23 cellular contexts compared by ENCODE assay signal in genomic region chr13:110883539-110883938, GRCh38. TPM values are rescaled to one million over a fixed set of nuclear protein-coding genes. Genes with fewer than 3 reads are reported as not detected.
A peak's percentile ranks its signal among the peaks of the same experiment; 100 is the strongest.
DNase-seq lines count a peak whose midpoint lies in the region; ATAC-seq, FAIRE-seq and TF ChIP-seq lines count a peak whose summit lies in the region.
"Had no signal": no experiment of that assay in that cellular context is flagged by ENCODE, and none has a peak within 500 bp of the region (broad histone marks: within the 10 kb centered on the region; RNA-seq: fewer than 3 reads in every experiment).

No MANE protein-coding gene starts in this region.

- peaks cover 11% of the 10 kb centered on the region for H3K4me1 Mint-ChIP-seq in activated T-helper 17 cell treated with anti-CD3 and anti-CD28 coated beads, Interleukin-2, amount 50 U/mL, for 72 hours
- H3K4me1 Mint-ChIP-seq in GM23338 = peaks cover 40% of the 10 kb centered on the region

- no peak overlapping the region for H3K56ac ChIP-seq in H1 (replicated peaks; ENCODE audit: insufficient read length, low read depth, low read length)

- no peaks in the 10 kb centered on the region for H3K27me3 Mint-ChIP-seq in activated T-helper 17 cell treated with anti-CD3 and anti-CD28 coated beads, Interleukin-2, amount 50 U/mL, for 72 hours
- peaks cover 13% of the 10 kb centered on the region for H3K27me3 Mint-ChIP-seq in GM23338 (ENCODE audit: insufficient read depth, low read depth, poor library complexity)
- H3K27me3 Mint-ChIP-seq: CD4-positive, alpha-beta T cell; CD8-positive, alpha-beta memory T cell had no signal

- H3K4me3 Mint-ChIP-seq in activated T-helper 17 cell treated with anti-CD3 and anti-CD28 coated beads, Interleukin-2, amount 50 U/mL, for 72 hours = no peak overlapping the region
- no peak overlapping the region for H3K4me3 Mint-ChIP-seq in GM23338
- H3K4me3 Mint-ChIP-seq: CD14-positive monocyte; CD4-positive, alpha-beta T cell; CD8-positive, alpha-beta memory T cell; H9; HFFc6 had no signal

- H3K27ac ChIP-seq in HEK293 (ENCODE audit: extremely low read depth, low read depth, low read length) (no peak overlapping the region), H1 (ENCODE audit: low read depth, low read length) (no peak overlapping the region), GM23338 (ENCODE audit: low read depth) (no peak overlapping the region), upper lobe of left lung (no peak overlapping the region)
- H3K27ac ChIP-seq: 22Rv1; BLaER1 treated with 17β-estradiol and CSF1 and Interleukin-3, amounts not matched to agents 10 nM and 100 nM had no signal

- no peak overlapping the region for H3K14ac ChIP-seq in H1 (ENCODE audit: insufficient read length)

- no peak overlapping the region for H3K18ac ChIP-seq in H1 (ENCODE audit: extremely low read depth, low read length)

- peak; percentile 32 for FAIRE-seq in H1 (lab: Jason Lieb, UNC)
- FAIRE-seq: D721Med, GM12878 had no signal

- H3K79me1 ChIP-seq in H1 (ENCODE audit: low read depth, low read length) = no peaks in the 10 kb centered on the region

- H3K4me3 ChIP-seq in HEK293 (ENCODE audit: low read depth, low read length) (no peak overlapping the region), H1 (ENCODE audit: extremely low read depth in 1 of 4, insufficient read depth in 2 of 4, low read depth in 3 of 4, low read length in 4 of 4) (no peak overlapping the region), GM23338 (no peak overlapping the region), upper lobe of left lung (no peak overlapping the region)
- H3K4me3 ChIP-seq: BLaER1 treated with 17β-estradiol and CSF1 and Interleukin-3, amounts not matched to agents 10 nM and 100 nM; GM12878 had no signal

- H3K4me2 ChIP-seq in H1 (ENCODE audit: insufficient read depth in 1 of 2, low read depth in 2 of 2, low read length in 2 of 2) = no peak overlapping the region
- H3K4me2 ChIP-seq in GM23338 = no peak overlapping the region
- H3K4me2 ChIP-seq: BLaER1 treated with 17β-estradiol and CSF1 and Interleukin-3, amounts not matched to agents 10 nM and 100 nM had no signal

- WGBS in H1 (ENCODE audit: extremely low coverage in 1 of 2, insufficient coverage in 1 of 2, insufficient read length in 1 of 2, insufficient replicate concordance in 2 of 2, low coverage in 1 of 2, low lambda C conversion rate in 2 of 2, missing lambda C conversion rate in 1 of 2), 2 experiments = 96% methylated on average over 7 of the region's 7 CpGs; no CpG with 5 or more reads in 1 of the 2 experiments
- 61 to 71% methylated on average over 7 of the region's 7 CpGs for WGBS in upper lobe of left lung, 2 donors

- no peaks in the 10 kb centered on the region for H3K9me3 Mint-ChIP-seq in activated T-helper 17 cell treated with anti-CD3 and anti-CD28 coated beads, Interleukin-2, amount 50 U/mL, for 72 hours
- no peaks in the 10 kb centered on the region; the same call in 2 of the 3 replicates for H3K9me3 Mint-ChIP-seq in GM23338
- H3K9me3 Mint-ChIP-seq: CD14-positive monocyte; CD4-positive, alpha-beta T cell; CD8-positive, alpha-beta memory T cell; H9; HFFc6 had no signal

- no peak overlapping the region for H2AFZ ChIP-seq in H1 (ENCODE audit: low read length)
- H2AFZ ChIP-seq in GM23338 = no peak overlapping the region

- peaks cover 20% of the 10 kb centered on the region for H3K36me3 Mint-ChIP-seq in activated T-helper 17 cell treated with anti-CD3 and anti-CD28 coated beads, Interleukin-2, amount 50 U/mL, for 72 hours (ENCODE audit: low read depth)
- H3K36me3 Mint-ChIP-seq in GM23338 (ENCODE audit: low read depth) = no peaks in the 10 kb centered on the region; the same call in 2 of the 3 replicates

- no peaks in the 10 kb centered on the region for H3K9me2 ChIP-seq in GM23338 (ENCODE audit: insufficient read depth)

- H4K8ac ChIP-seq in H1 (ENCODE audit: extremely low read depth, insufficient read depth, low read length) = no peak overlapping the region

- TF ChIP-seq EP300 in H1 (IDR thresholded peaks at IDR 0.05; ENCODE audit: borderline replicate concordance in 1 of 2, low read depth in 2 of 2, low read length in 2 of 2) (no peak), upper lobe of left lung (IDR thresholded peaks at IDR 0.05) (no peak)

- no peak overlapping the region for H2AK5ac ChIP-seq in H1 (ENCODE audit: low read depth, low read length)

- TF ChIP-seq POLR2A in H1 (IDR thresholded peaks at IDR 0.05; ENCODE audit: control extremely low read depth in 1 of 2, low read depth in 2 of 2, low read length in 2 of 2) (no peak), upper lobe of left lung (IDR thresholded peaks at IDR 0.05) (no peak)

- CTCF ChIA-PET in HEK293 (lab: Yijun Ruan, JAX) = no interaction called here
- CTCF ChIA-PET in H1 (lab: Charles Lee; ENCODE audit: partially characterized antibody) = interaction anchor here (0.7 to 1.1 kb wide), 3 partner anchors 16 to 68 kb away, joined by 3 to 4 read pairs (median 4); no protein-coding TSS in a partner anchor

- no peak for ATAC-seq in activated T-helper 17 cell treated with anti-CD3 and anti-CD28 coated beads, Interleukin-2, amount 50 U/mL, for 72 hours (replicated peaks)
- ATAC-seq in GM23338 (no peak), GM21381 (IDR thresholded peaks at IDR 0.05; ENCODE audit: unreplicated experiment) (no peak), upper lobe of left lung (ENCODE audit: low FRiP score in 2 of 2) (no peak)
- ATAC-seq: GM12878, HCT116 had no signal

- POLR2A ChIA-PET in HEK293 (lab: Yijun Ruan, JAX) (interaction anchor here (1.5 kb wide), 1 partner anchor 168 kb away, joined by 5 read pairs; no protein-coding TSS in a partner anchor), H1 (lab: Charles Lee; ENCODE audit: partially characterized antibody) (interaction anchor here (0.6 to 7.2 kb wide), 3 partner anchors 11 to 30 kb away, joined by 3 to 50 read pairs (median 4); partner anchors contain the start of gene ANKRD10)

- H3K9me3 ChIP-seq in HEK293 (ENCODE audit: control insufficient read depth, insufficient read depth, low read depth, low read length) (no peaks in the 10 kb centered on the region), H1 (ENCODE audit: insufficient read depth in 2 of 2, low read depth in 1 of 2, low read length in 1 of 2) (no peaks in the 10 kb centered on the region), upper lobe of left lung (no peaks in the 10 kb centered on the region)
- H3K9me3 ChIP-seq: BE2C; BLaER1 treated with 17β-estradiol and CSF1 and Interleukin-3, amounts not matched to agents 10 nM and 100 nM had no signal

- peaks cover 0 to 7% of the 10 kb centered on the region in 2 experiments for H4K20me1 ChIP-seq in H1 (replicated peaks in 1 of 2; ENCODE audit: control insufficient read depth in 1 of 2, insufficient read depth in 2 of 2, low read length in 2 of 2)
- H4K20me1 ChIP-seq in GM23338 (replicated peaks; ENCODE audit: insufficient read depth) = peaks cover 13% of the 10 kb centered on the region; the same call in 1 of the 2 replicates

- no peaks in the 10 kb centered on the region for H3K27me3 ChIP-seq in H1 (replicated peaks in 1 of 4; ENCODE audit: control insufficient read depth in 3 of 4, extremely low read depth in 1 of 4, insufficient read depth in 3 of 4, low read length in 3 of 4)
- no peaks in the 10 kb centered on the region for H3K27me3 ChIP-seq in GM23338 (ENCODE audit: insufficient read depth)
- no peaks in the 10 kb centered on the region for H3K27me3 ChIP-seq in upper lobe of left lung
- H3K27me3 ChIP-seq: BE2C; BLaER1 treated with 17β-estradiol and CSF1 and Interleukin-3, amounts not matched to agents 10 nM and 100 nM had no signal

- H2BK120ac ChIP-seq in H1 (replicated peaks; ENCODE audit: low read depth, low read length) = no peak overlapping the region

- no peak overlapping the region for H3K23ac ChIP-seq in H1 (ENCODE audit: insufficient read length)

- H3K23me2 ChIP-seq in H1 (ENCODE audit: low read depth, low read length) = no peaks in the 10 kb centered on the region

- TF ChIP-seq RAD21 in H1 (IDR thresholded peaks at IDR 0.05 in 1 of 2, conservative IDR thresholded peaks at IDR 0.05 in 1 of 2; ENCODE audit: low read depth in 2 of 2, low read length in 2 of 2) = no peak

- H2BK5ac ChIP-seq in H1 (ENCODE audit: low read depth, low read length) = no peak overlapping the region

- H3K4ac ChIP-seq in H1 (replicated peaks; ENCODE audit: insufficient read length, low read depth, low read length) = no peak overlapping the region

- no peak overlapping the region for H4K5ac ChIP-seq in H1 (ENCODE audit: insufficient read length, low read depth, low read length)

- H3K36me3 ChIP-seq in HEK293 (ENCODE audit: control insufficient read depth in 2 of 2, insufficient read depth in 1 of 2, low read length in 2 of 2) = peaks cover 0 to 4% of the 10 kb centered on the region in 2 experiments; a peak in 1 of 3 replicates
- peaks cover 0 to 5% (median 1%) of the 10 kb centered on the region in 4 experiments; a peak in 1 of 8 replicates for H3K36me3 ChIP-seq in H1 (ENCODE audit: control insufficient read depth in 2 of 4, insufficient read depth in 4 of 4, low read length in 3 of 4)
- no peaks in the 10 kb centered on the region for H3K36me3 ChIP-seq in GM23338 (ENCODE audit: insufficient read depth)
- H3K36me3 ChIP-seq in upper lobe of left lung = peaks cover 0 to 10% (median 0%) of the 10 kb centered on the region in 4 donors
- H3K36me3 ChIP-seq: BE2C had no signal

- H3K4me1 ChIP-seq in HEK293 (ENCODE audit: control insufficient read depth, insufficient read depth, low read length) (no peaks in the 10 kb centered on the region), H1 (replicated peaks in 1 of 4; ENCODE audit: control insufficient read depth in 3 of 4, insufficient read depth in 4 of 4, low read length in 3 of 4) (peaks cover 2 to 7% (median 4%) of the 10 kb centered on the region in 4 experiments; a peak in 5 of 7 replicates), GM23338 (ENCODE audit: insufficient read depth) (peaks cover 31% of the 10 kb centered on the region), upper lobe of left lung (no peaks in the 10 kb centered on the region)
- H3K4me1 ChIP-seq: BE2C had no signal

- TF ChIP-seq CTCF in HEK293 (tag by site-specific recombination; IDR thresholded peaks at IDR 0.05) = no peak
- TF ChIP-seq CTCF in H1 (IDR thresholded peaks at IDR 0.05; ENCODE audit: control extremely low read depth in 1 of 3, insufficient read depth in 1 of 3, low read depth in 1 of 3, low read length in 3 of 3) = no peak
- no peak for TF ChIP-seq CTCF in GM23338 (conservative IDR thresholded peaks at IDR 0.05; ENCODE audit: low read depth in 2 of 2)
- no peak for TF ChIP-seq CTCF in upper lobe of left lung (IDR thresholded peaks at IDR 0.05)

- H3K79me2 ChIP-seq in H1 (ENCODE audit: control insufficient read depth in 1 of 2, insufficient read depth in 2 of 2, low read length in 2 of 2) (no peaks in the 10 kb centered on the region), GM23338 (replicated peaks; ENCODE audit: insufficient read depth) (no peaks in the 10 kb centered on the region)

- H2BK15ac ChIP-seq in H1 (ENCODE audit: low read length) = no peak overlapping the region

- H4K91ac ChIP-seq in H1 (replicated peaks; ENCODE audit: insufficient read length, low read length) = no peak overlapping the region

- H3K9ac ChIP-seq in H1 (replicated peaks in 1 of 4; ENCODE audit: extremely low read depth in 1 of 4, low read depth in 3 of 4, low read length in 3 of 4) = no peak overlapping the region
- H3K9ac ChIP-seq: BLaER1 treated with 17β-estradiol and CSF1 and Interleukin-3, amounts not matched to agents 10 nM and 100 nM had no signal

- H3F3A ChIP-seq in GM23338 (replicated peaks; ENCODE audit: low read depth) = 0 out of 2 replicates have a peak, but pooled peaks cover 5% of the 10 kb centered on the region

- DNase-seq in H1 (ENCODE audit: low read depth in 1 of 2, low spot score in 2 of 2) (no peak), pons (ENCODE audit: low spot score) (peak; percentile 66), GM23338 (ENCODE audit: low spot score) (no peak), NCI-H2107 treated with DMSO at 0.1 percent for 48 hours (lab: John Stamatoyannopoulos, UW; ENCODE audit: unreplicated experiment) (no peak), upper lobe of left lung (no peak)
- DNase-seq: BE2C; CD4-positive, alpha-beta T cell; CD8-positive, alpha-beta memory T cell; DMS 273 treated with DMSO at 0.1 percent for 48 hours; DMS79; EL; GDM1; H9 had no signal

- no peak overlapping the region for H2BK20ac ChIP-seq in H1 (ENCODE audit: low read length)

- H2BK12ac ChIP-seq in H1 (ENCODE audit: low read depth, low read length) = no peak overlapping the region

- peak overlapping the region; percentile 50 for H3K27ac Mint-ChIP-seq in activated T-helper 17 cell treated with anti-CD3 and anti-CD28 coated beads, Interleukin-2, amount 50 U/mL, for 72 hours
- H3K27ac Mint-ChIP-seq in GM23338 = no peak overlapping the region; the same call in 1 of the 2 replicates
- H3K27ac Mint-ChIP-seq: CD4-positive, alpha-beta T cell; CD8-positive, alpha-beta memory T cell; H9; HFFc6 had no signal

RNA-seq across cellular contexts. Expression of gene ANKRD10, which starts 31.3 kb away (rescaled TPM):
- 100 to 1,000 TPM; 180 to 207 TPM for total RNA-seq in activated T-helper 17 cell treated with anti-CD3 and anti-CD28 coated beads, Interleukin-2, amount 50 U/mL, for 72 hours
- total RNA-seq in H1 (2021; fragmentation: NEBNext Ultra II Directional; extraction: Animal tissue kit (Norgen Biotek cat#: 25700)) = 201 and 218 TPM in 2 replicates
- 146 and 153 TPM in 2 replicates for polyA plus RNA-seq in H1 (2011; rRNA removed)
- 188 TPM for polyA plus RNA-seq in H1 (2011; cell fraction: cytosol; rRNA removed)
- polyA plus RNA-seq in H1 (2011; cell fraction: nucleus; rRNA removed) = 274 TPM
- 150 to 219 TPM (median 165 TPM) in 4 replicates for polyA plus RNA-seq in H1 (2012, experiment 1 of 2)
- 51.7 TPM for polyA plus RNA-seq in H1 (2012, experiment 2 of 2)
- polyA plus RNA-seq in H1 (2013, experiment 1 of 2) = 152 TPM
- polyA plus RNA-seq in H1 (2013, experiment 2 of 2) = 135 TPM
- polyA minus RNA-seq in H1 (2011; rRNA and poly(A)+ RNA removed) = 161 and 189 TPM in 2 replicates
- 312 TPM for polyA minus RNA-seq in H1 (2011; cell fraction: cytosol; rRNA and poly(A)+ RNA removed)
- polyA minus RNA-seq in H1 (2011; cell fraction: nucleus; rRNA and poly(A)+ RNA removed) = 593 TPM
- total RNA-seq in GM23338 (2014; rRNA removed; shearing (Covaris generic)) = 224 and 250 TPM in 2 replicates
- polyA plus RNA-seq in GM23338 (2016; fragmentation: Nextera tagmentation; extraction: Ambion mirVana) = 210 and 277 TPM in 2 replicates
- total RNA-seq in upper lobe of left lung = 100 to 1,000 TPM in 3 of 6 donors, 10 to 100 TPM in 3; 91.4 to 190 (median 107) TPM
